In the genomic region with DNA sequence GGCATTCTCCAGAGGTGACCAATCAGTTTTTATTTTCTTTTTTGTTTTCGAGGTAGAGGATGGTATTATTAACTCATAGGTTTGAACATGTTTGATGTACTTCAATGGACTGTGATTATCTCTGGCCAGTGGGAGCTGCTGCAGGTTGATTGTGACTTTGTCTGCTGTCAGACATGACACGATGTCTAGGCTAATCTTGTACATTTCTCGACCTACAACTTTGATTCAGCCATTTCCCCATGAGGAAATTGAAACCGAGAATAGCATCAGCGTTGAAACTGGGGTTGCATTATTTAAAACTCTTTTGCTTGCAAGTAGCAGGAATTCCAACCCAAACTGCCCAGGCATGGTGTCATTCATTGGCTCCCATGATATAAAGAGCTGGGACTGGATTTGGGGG, we compare ENCODE assay signal across 18 cellular contexts.
DNase-seq lines count a peak whose midpoint lies in the region; ATAC-seq, FAIRE-seq and TF ChIP-seq lines count a peak whose summit lies in the region.
"Had no signal": no experiment of that assay in that cellular context is flagged by ENCODE, and none has a peak within 500 bp of the region (broad histone marks: within the 10 kb centered on the region; RNA-seq: fewer than 3 reads in every experiment).

No MANE protein-coding gene starts in this region.

- H3F3A ChIP-seq in MM.1S (ENCODE audit: insufficient read depth, low read length) = no peaks in the 10 kb centered on the region

- peak overlapping the region; percentile 22 to 76 (median 59) for H3K4me2 ChIP-seq in BLaER1 treated with 17β-estradiol and CSF1 and Interleukin-3, amounts not matched to agents 10 nM and 100 nM
- H3K4me2 ChIP-seq in MM.1S (ENCODE audit: low read depth, low read length) = peak overlapping the region; percentile 70

- H3K4me3 ChIP-seq in BLaER1 treated with 17β-estradiol and CSF1 and Interleukin-3, amounts not matched to agents 10 nM and 100 nM = no peak overlapping the region
- peak overlapping the region; percentile 26; the same call in 1 of the 2 replicates for H3K4me3 ChIP-seq in MM.1S (ENCODE audit: low read length)
- no peak overlapping the region for H3K4me3 ChIP-seq in SJCRH30
- H3K4me3 ChIP-seq: HAP-1 had no signal

- H3K9ac ChIP-seq in BLaER1 treated with 17β-estradiol and CSF1 and Interleukin-3, amounts not matched to agents 10 nM and 100 nM = no peak overlapping the region
- peak overlapping the region; percentile 27; the same call in 1 of the 2 replicates for H3K9ac ChIP-seq in MM.1S (ENCODE audit: low read length)

- no peaks in the 10 kb centered on the region for H3K9me2 ChIP-seq in MM.1S (replicated peaks; ENCODE audit: insufficient read depth, low read length)

- peaks cover 10 to 30% (median 26%) of the 10 kb centered on the region in 10 experiments; a peak in 17 of 20 replicates for H3K4me1 ChIP-seq in BLaER1 treated with 17β-estradiol and CSF1 and Interleukin-3, amounts not matched to agents 10 nM and 100 nM
- H3K4me1 ChIP-seq in MM.1S (ENCODE audit: low read length) = peaks cover 16% of the 10 kb centered on the region
- no peaks in the 10 kb centered on the region for H3K4me1 ChIP-seq in SJCRH30
- H3K4me1 ChIP-seq: HAP-1 had no signal

- peak overlapping the region; percentile 3; the same call in 1 of the 2 replicates for H2AFZ ChIP-seq in MM.1S (ENCODE audit: low read length)

- H3K9me3 ChIP-seq in BLaER1 treated with 17β-estradiol and CSF1 and Interleukin-3, amounts not matched to agents 10 nM and 100 nM (replicated peaks in 1 of 11) = peaks cover 9 to 38% (median 18%) of the 10 kb centered on the region in 11 experiments; a peak in 21 of 22 replicates
- no peaks in the 10 kb centered on the region for H3K9me3 ChIP-seq in MM.1S (replicated peaks; ENCODE audit: insufficient read depth, low read length)
- no peaks in the 10 kb centered on the region for H3K9me3 ChIP-seq in SJCRH30 (replicated peaks)
- H3K9me3 ChIP-seq: HAP-1 had no signal

- H3K27me3 ChIP-seq in BLaER1 treated with 17β-estradiol and CSF1 and Interleukin-3, amounts not matched to agents 10 nM and 100 nM = no peaks in the 10 kb centered on the region
- no peaks in the 10 kb centered on the region for H3K27me3 ChIP-seq in MM.1S (replicated peaks; ENCODE audit: insufficient read depth, low read length)
- peaks cover 14% of the 10 kb centered on the region for H3K27me3 ChIP-seq in SJCRH30

- H3K27ac ChIP-seq in BLaER1 treated with 17β-estradiol and CSF1 and Interleukin-3, amounts not matched to agents 10 nM and 100 nM = no peak overlapping the region
- peak overlapping the region; percentile 52; the same call in 1 of the 2 replicates for H3K27ac ChIP-seq in MM.1S (ENCODE audit: low read length)
- no peak overlapping the region for H3K27ac ChIP-seq in SJCRH30

- no peak for DNase-seq in HTR-8/SVneo (ENCODE audit: insufficient read length, low spot score)
- peak; percentile 63 for DNase-seq in MM.1S
- no peak for DNase-seq in SJCRH30
- no peak for DNase-seq in NCI-H2029 (lab: John Stamatoyannopoulos, UW)
- DNase-seq: CD4-positive, alpha-beta T cell; CD8-positive, alpha-beta memory T cell; DMS 273 treated with DMSO at 0.1 percent for 48 hours; DMS79; GF-D8; GOT3; HFFc6 had no signal

- peaks cover 0 to 9% (median 0%) of the 10 kb centered on the region in 11 experiments; a peak in 1 of 22 replicates for H4K20me1 ChIP-seq in BLaER1 treated with 17β-estradiol and CSF1 and Interleukin-3, amounts not matched to agents 10 nM and 100 nM
- no peaks in the 10 kb centered on the region for H4K20me1 ChIP-seq in MM.1S (ENCODE audit: insufficient read depth, low read length)

- no peaks in the 10 kb centered on the region for H3K79me2 ChIP-seq in MM.1S (ENCODE audit: low read length)

- FAIRE-seq in HTR-8/SVneo (lab: Jason Lieb, UNC) = peak; percentile 58
- FAIRE-seq: D721Med, GM12891, GM18507, H54 had no signal

- peaks cover 0 to 50% (median 0%) of the 10 kb centered on the region in 11 experiments; a peak in 8 of 22 replicates for H3K36me3 ChIP-seq in BLaER1 treated with 17β-estradiol and CSF1 and Interleukin-3, amounts not matched to agents 10 nM and 100 nM
- H3K36me3 ChIP-seq in MM.1S (replicated peaks; ENCODE audit: insufficient read depth, low read length) = no peaks in the 10 kb centered on the region
- H3K36me3 ChIP-seq in SJCRH30 = no peaks in the 10 kb centered on the region
- H3K36me3 ChIP-seq: HAP-1 had no signal

- no peak for TF ChIP-seq CTCF in MM.1S (IDR thresholded peaks at IDR 0.05; ENCODE audit: low read length)

- no peak for ATAC-seq in HG03354 (IDR thresholded peaks at IDR 0.05; ENCODE audit: poor library complexity, severe bottlenecking, unreplicated experiment)
